ENCODE assay signal across 2 cellular contexts in the genomic region with DNA sequence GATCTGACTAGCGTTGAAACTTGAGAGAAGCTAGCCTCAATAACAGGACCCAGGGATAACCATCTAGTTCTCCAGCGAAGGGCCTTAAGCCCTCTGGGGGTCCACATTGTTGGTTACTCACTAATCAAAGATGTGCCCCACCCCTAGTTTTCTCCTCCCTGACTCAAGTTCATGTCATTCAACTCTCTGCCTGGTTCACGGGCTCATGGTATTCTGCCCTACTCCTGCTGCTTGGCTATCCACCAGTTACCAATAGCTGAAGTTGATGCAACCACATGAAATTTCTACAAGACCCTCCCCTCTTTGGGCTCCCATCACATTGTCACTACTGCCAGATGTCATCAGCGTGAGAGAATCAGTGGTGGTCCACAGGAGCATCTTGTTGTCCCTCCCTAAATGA. TPM values are rescaled to one million over a fixed set of nuclear protein-coding genes. Genes with fewer than 3 reads are reported as not detected.
"Had no signal": no experiment of that assay in that cellular context is flagged by ENCODE, and none has a peak within 500 bp of the region (broad histone marks: within the 10 kb centered on the region; RNA-seq: fewer than 3 reads in every experiment).

No MANE protein-coding gene starts in this region.

RNA-seq across cellular contexts. Expression of a gene that starts 38.4 kb away (rescaled TPM):
- total RNA-seq: M059J, MCF 10A had no signal
